Comparison of ENCODE assay signal across 15 cellular contexts in the genomic region with DNA sequence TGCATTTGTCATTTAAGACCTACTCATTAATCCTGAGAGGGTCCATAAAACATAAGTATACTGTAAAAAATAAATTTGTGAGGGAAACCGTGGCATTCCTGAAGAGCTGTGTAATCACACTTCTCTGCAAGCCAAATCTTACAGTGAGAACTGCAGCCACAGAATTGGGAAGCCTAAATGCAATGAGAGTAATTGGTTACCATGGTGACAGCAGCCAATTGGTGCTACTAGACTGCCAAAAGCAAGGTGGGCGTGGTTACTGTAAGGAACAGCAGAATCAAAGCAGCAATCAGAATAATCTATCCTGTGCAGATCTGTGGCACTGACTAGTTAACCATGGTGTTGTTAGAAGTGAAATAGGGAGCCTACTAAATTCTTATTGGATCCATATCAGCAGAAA.
DNase-seq lines count a peak whose midpoint lies in the region; ATAC-seq and TF ChIP-seq lines count a peak whose summit lies in the region.
"Had no signal": no experiment of that assay in that cellular context is flagged by ENCODE, and none has a peak within 500 bp of the region (broad histone marks: within the 10 kb centered on the region; RNA-seq: fewer than 3 reads in every experiment).

No MANE protein-coding gene starts in this region.

- POLR2A ChIA-PET in A673 (lab: Charles Lee; ENCODE audit: low non-redundant PET): no interaction called here

- 44 to 49% (median 46%) methylated on average over 2 of the region's 2 CpGs for WGBS in adrenal gland, 4 donors

- H3K27ac ChIP-seq in A673 (ENCODE audit: low read depth, low read length, poor library complexity, severe bottlenecking): no peak overlapping the region
- H3K27ac ChIP-seq in SJCRH30: no peak overlapping the region
- no peak overlapping the region for H3K27ac ChIP-seq in adrenal gland

- no peak for ATAC-seq in HG03280 (IDR thresholded peaks at IDR 0.05; ENCODE audit: unreplicated experiment)
- no peak for ATAC-seq in HG02840 (IDR thresholded peaks at IDR 0.05; ENCODE audit: low FRiP score, unreplicated experiment)
- ATAC-seq: activated CD8-positive, alpha-beta T cell treated with anti-CD3 and anti-CD28 coated beads, Interleukin-2, amount 10 ng/mL, durations not matched to agents 7 days and 5 days had no signal

- no peak for TF ChIP-seq CTCF in A673 (conservative IDR thresholded peaks at IDR 0.05; ENCODE audit: low read depth, low read length)
- TF ChIP-seq CTCF in adrenal gland (IDR thresholded peaks at IDR 0.05): no peak

- intact Hi-C loops in A673 (cut with micrococcal nuclease; ENCODE audit: unreplicated experiment) (no loop called here), adrenal gland (cut with DNase I) (no loop called here)

- BruUV-seq in A673 (replicated peaks; lab: Mats Ljungman, UMichigan): no TSS peak

- no peak for TF ChIP-seq POLR2A in adrenal gland (IDR thresholded peaks at IDR 0.05)

- H3K9me3 ChIP-seq in A673 (ENCODE audit: low read depth, low read length, poor library complexity, severe bottlenecking): no peaks in the 10 kb centered on the region
- peaks cover 5% of the 10 kb centered on the region; the same call in 1 of the 2 replicates for H3K9me3 ChIP-seq in SJCRH30 (replicated peaks)
- no peaks in the 10 kb centered on the region for H3K9me3 ChIP-seq in adrenal gland (replicated peaks in 1 of 3)

- H3K36me3 ChIP-seq in A673 (ENCODE audit: insufficient read depth, low read length, poor library complexity, severe bottlenecking): no peaks in the 10 kb centered on the region
- H3K36me3 ChIP-seq in SJCRH30: no peaks in the 10 kb centered on the region
- H3K36me3 ChIP-seq in adrenal gland (replicated peaks in 1 of 2): no peaks in the 10 kb centered on the region

- H3K27me3 ChIP-seq in A673 (replicated peaks; ENCODE audit: insufficient read depth, low read depth, low read length, poor library complexity) (no peaks in the 10 kb centered on the region), SJCRH30 (no peaks in the 10 kb centered on the region), adrenal gland (no peaks in the 10 kb centered on the region)

- CTCF ChIA-PET in A673 (lab: Charles Lee): no interaction called here

- H3K4me1 ChIP-seq in A673 (ENCODE audit: insufficient read depth, low read length, poor library complexity, severe bottlenecking) (no peaks in the 10 kb centered on the region), SJCRH30 (peaks cover 15% of the 10 kb centered on the region), adrenal gland (replicated peaks in 1 of 2) (no peaks in the 10 kb centered on the region)

- H3K4me3 ChIP-seq in A673 (ENCODE audit: low read depth, low read length, poor library complexity, severe bottlenecking) (no peak overlapping the region), SJCRH30 (no peak overlapping the region), adrenal gland (no peak overlapping the region)

- DNase-seq in A673 (ENCODE audit: low spot score): peak; percentile 19
- DNase-seq in HCEC 1CT: peak; percentile 48
- peak; percentile 60 for DNase-seq in SJCRH30
- peak; percentile 17 for DNase-seq in fibroblast of the conjunctiva (ENCODE audit: low read depth)
- DNase-seq in stimulated activated CD4-positive, alpha-beta T cell treated with anti-CD3 and anti-CD28 coated beads, Interleukin-2, amount 100 ng/mL, for 48 hours: no peak
- no peak for DNase-seq in adrenal gland
- DNase-seq: activated CD8-positive, alpha-beta T cell treated with anti-CD3 and anti-CD28 coated beads, Interleukin-2, amount 10 ng/mL, durations not matched to agents 7 days and 5 days; activated gamma-delta T cell treated with Interleukin-2 at 50 U/mL for 16 hours; effector memory CD4-positive, alpha-beta T cell; HFFc6; NCI-H526 treated with DMSO at 0.1 percent for 48 hours; SHP77 treated with DMSO at 0.1 percent for 48 hours; stimulated activated CD4-positive, alpha-beta T cell treated with anti-CD3 and anti-CD28 coated beads, Interleukin-15, amount 100 ng/mL, for 24 hours had no signal

Comparison
In these comparisons a context has a peak if more than half of its experiments do, and no peak if none do; other contexts are left out.
1. DNase-seq: peak in A673 (single experiment), HCEC 1CT (single experiment), SJCRH30 (2 of 2) and fibroblast of the conjunctiva (single experiment); none in stimulated activated CD4-positive, alpha-beta T cell treated with anti-CD3 and anti-CD28 coated beads, Interleukin-2, amount 100 ng/mL, for 48 hours (0 of 2) and adrenal gland (0 of 7).